In the genomic region with DNA sequence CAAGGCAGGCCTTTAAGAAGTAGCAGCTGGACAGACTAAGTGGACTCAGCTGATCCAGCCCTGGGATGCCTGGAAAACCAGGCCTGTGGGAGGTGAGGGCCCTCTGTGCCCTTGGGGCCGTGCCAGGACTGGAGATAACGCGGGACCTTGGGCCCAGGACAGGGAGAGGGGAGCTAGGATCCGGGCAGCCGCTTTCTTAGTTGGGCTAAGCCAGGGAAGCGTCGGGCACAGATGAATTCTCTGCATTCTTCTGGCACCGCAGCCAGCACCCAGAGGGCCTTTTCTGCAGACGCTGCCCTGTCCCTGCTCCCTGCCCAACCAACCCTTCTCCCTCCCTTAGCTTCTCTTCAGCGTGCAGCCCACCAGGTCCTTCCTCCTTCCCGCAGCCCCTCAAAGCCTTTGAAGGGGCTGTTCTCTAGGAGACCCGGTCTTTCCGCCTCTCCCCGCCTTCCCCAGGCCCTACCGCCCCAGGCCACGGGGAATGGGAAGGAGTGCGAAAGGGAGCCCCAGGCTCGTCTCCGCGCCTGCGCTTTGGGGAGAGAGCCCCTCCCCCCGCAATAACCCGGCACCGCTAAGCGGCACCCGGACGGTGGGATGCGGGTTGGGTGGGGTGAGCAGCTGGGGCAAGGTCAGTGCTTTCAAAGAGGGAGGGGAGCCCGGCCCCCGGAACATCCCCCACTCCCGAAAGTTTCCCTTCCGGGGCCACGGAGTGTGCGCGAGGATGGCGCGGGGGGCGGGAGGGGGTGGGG, we compare ENCODE assay signal across 8 cellular contexts. TPM values are rescaled to one million over a fixed set of nuclear protein-coding genes. Genes with fewer than 3 reads are reported as not detected.
DNase-seq lines count a peak whose midpoint lies in the region; ATAC-seq and TF ChIP-seq lines count a peak whose summit lies in the region.

No MANE protein-coding gene starts in this region.

- intact Hi-C loops in head of caudate nucleus (cut with DNase I): no loop called here

- no peak for TF ChIP-seq POLR2A in Peyer's patch (IDR thresholded peaks at IDR 0.05)

- peak overlapping the region; percentile 88 for H3K4me3 Mint-ChIP-seq in activated naive CD8-positive, alpha-beta T cell treated with anti-CD3 and anti-CD28 coated beads, Interleukin-2, amount 10 ng/mL, durations not matched to agents 7 days and 5 days

- peaks cover 0 to 48% (median 0%) of the 10 kb centered on the region in 4 donors for H3K4me1 ChIP-seq in Peyer's patch

- no peaks in the 10 kb centered on the region for H3K27me3 Mint-ChIP-seq in activated naive CD8-positive, alpha-beta T cell treated with anti-CD3 and anti-CD28 coated beads, Interleukin-2, amount 10 ng/mL, durations not matched to agents 7 days and 5 days

- POLR2A ChIA-PET in activated naive CD8-positive, alpha-beta T cell treated with anti-CD3 and anti-CD28 coated beads, Interleukin-2, amount 10 ng/mL, durations not matched to agents 7 days and 5 days (lab: Charles Lee): interaction anchor here (0.6 to 2.6 kb wide), 7 partner anchors 8 to 156 kb away, joined by 3 to 17 read pairs (median 4); a partner anchor contains a TSS

- H3K9me3 Mint-ChIP-seq in activated naive CD8-positive, alpha-beta T cell treated with anti-CD3 and anti-CD28 coated beads, Interleukin-2, amount 10 ng/mL, durations not matched to agents 7 days and 5 days: no peaks in the 10 kb centered on the region

- peaks cover 25% of the 10 kb centered on the region for H3K4me1 Mint-ChIP-seq in activated naive CD8-positive, alpha-beta T cell treated with anti-CD3 and anti-CD28 coated beads, Interleukin-2, amount 10 ng/mL, durations not matched to agents 7 days and 5 days

- ATAC-seq in HG03066 (IDR thresholded peaks at IDR 0.05; ENCODE audit: low read depth, unreplicated experiment): peak; percentile 17
- ATAC-seq in activated naive CD8-positive, alpha-beta T cell treated with anti-CD3 and anti-CD28 coated beads, Interleukin-2, amount 10 ng/mL, durations not matched to agents 7 days and 5 days (ENCODE audit: low read depth): no peak

- H3K9me3 ChIP-seq in Peyer's patch: no peaks in the 10 kb centered on the region

- H3K36me3 ChIP-seq in Peyer's patch: no peaks in the 10 kb centered on the region

- peak overlapping the region; percentile 77 to 89 (median 85) for H3K27ac ChIP-seq in Peyer's patch

- H3K27ac Mint-ChIP-seq in activated naive CD8-positive, alpha-beta T cell treated with anti-CD3 and anti-CD28 coated beads, Interleukin-2, amount 10 ng/mL, durations not matched to agents 7 days and 5 days: no peak overlapping the region

- H3K36me3 Mint-ChIP-seq in activated naive CD8-positive, alpha-beta T cell treated with anti-CD3 and anti-CD28 coated beads, Interleukin-2, amount 10 ng/mL, durations not matched to agents 7 days and 5 days: peaks cover 3% of the 10 kb centered on the region

- no peak for TF ChIP-seq CTCF in Peyer's patch (IDR thresholded peaks at IDR 0.05)

- no peaks in the 10 kb centered on the region for H3K27me3 ChIP-seq in Peyer's patch

- H3K4me3 ChIP-seq in Peyer's patch: peak overlapping the region; percentile 75 to 80 (median 78)

- DNase-seq in GM03348 (ENCODE audit: low spot score) (peak; percentile 89), Peyer's patch (peak in 2 of 3 donors; percentile 43 to 62), head of caudate nucleus (peak; percentile 49 to 89 (median 78)), occipital lobe (lab: John Stamatoyannopoulos, UW) (peak; percentile 40), RPMI8226 (no peak), NOMO-1 (lab: John Stamatoyannopoulos, UW; ENCODE audit: unreplicated experiment in 2 of 2) (no peak)
- DNase-seq in activated naive CD8-positive, alpha-beta T cell treated with anti-CD3 and anti-CD28 coated beads, Interleukin-2, amount 10 ng/mL, durations not matched to agents 7 days and 5 days: peak; percentile 59

RNA-seq across cellular contexts. Expression of a gene that starts 0.7 kb away (rescaled TPM):
- total RNA-seq in Peyer's patch: 10 to 100 TPM in 1 of 4 donors, 1 to 10 TPM in 3; 3.3 to 16.5 (median 7.5) TPM
- 10 to 100 TPM; 10.3 to 11.0 TPM for total RNA-seq in activated naive CD8-positive, alpha-beta T cell treated with anti-CD3 and anti-CD28 coated beads, Interleukin-2, amount 10 ng/mL, durations not matched to agents 7 days and 5 days
- 10.3 TPM for total RNA-seq in occipital lobe

RNA-seq across cellular contexts. Expression of a gene that starts 15.4 kb away (rescaled TPM):
- total RNA-seq in Peyer's patch (1 to 10 TPM; 2.3 to 5.2 (median 3.1) TPM), occipital lobe (7.2 TPM)
- total RNA-seq in activated naive CD8-positive, alpha-beta T cell treated with anti-CD3 and anti-CD28 coated beads, Interleukin-2, amount 10 ng/mL, durations not matched to agents 7 days and 5 days: 10 to 100 TPM in 1 of 2 experiments, 1 to 10 TPM in 1; 9.3 to 11.4 TPM

Comparison
In these comparisons a context has a peak if more than half of its experiments do, and no peak if none do; other contexts are left out.
1. DNase-seq: peak in GM03348 (single experiment), Peyer's patch (2 of 3), activated naive CD8-positive, alpha-beta T cell treated with anti-CD3 and anti-CD28 coated beads, Interleukin-2, amount 10 ng/mL, durations not matched to agents 7 days and 5 days (single experiment), head of caudate nucleus (42 of 42) and occipital lobe (single experiment); none in RPMI8226 (single experiment) and NOMO-1 (0 of 2).